8 cellular contexts compared by ENCODE assay signal in genomic region chr6:16481680-16482079, GRCh38.
DNase-seq lines count a peak whose midpoint lies in the region; ATAC-seq lines count a peak whose summit lies in the region.

No MANE protein-coding gene starts in this region.

- peak; percentile 48 for ATAC-seq in GM21723 (IDR thresholded peaks at IDR 0.05; ENCODE audit: unreplicated experiment)
- peak; percentile 85 for ATAC-seq in activated CD4-positive, alpha-beta T cell treated with anti-CD3 and anti-CD28 coated beads for 36 hours
- ATAC-seq in activated naive CD8-positive, alpha-beta T cell treated with anti-CD3 and anti-CD28 coated beads, Interleukin-2, amount 10 ng/mL, durations not matched to agents 7 days and 5 days (ENCODE audit: low read depth), result peak; percentile 81

- no peaks in the 10 kb centered on the region for H3K27me3 Mint-ChIP-seq in activated CD4-positive, alpha-beta T cell treated with anti-CD3 and anti-CD28 coated beads for 36 hours
- no peaks in the 10 kb centered on the region for H3K27me3 Mint-ChIP-seq in activated naive CD8-positive, alpha-beta T cell treated with anti-CD3 and anti-CD28 coated beads, Interleukin-2, amount 10 ng/mL, durations not matched to agents 7 days and 5 days

- H3K4me1 Mint-ChIP-seq in activated CD4-positive, alpha-beta T cell treated with anti-CD3 and anti-CD28 coated beads for 36 hours, result peaks cover 81% of the 10 kb centered on the region
- peaks cover 70% of the 10 kb centered on the region for H3K4me1 Mint-ChIP-seq in activated naive CD8-positive, alpha-beta T cell treated with anti-CD3 and anti-CD28 coated beads, Interleukin-2, amount 10 ng/mL, durations not matched to agents 7 days and 5 days

- intact Hi-C loops in activated CD4-positive, alpha-beta T cell treated with anti-CD3 and anti-CD28 coated beads for 36 hours (cut with DNase I, micrococcal nuclease), result loop anchor here (2.0 to 5.0 kb wide), 5 partner anchors 45 to 281 kb away; no protein-coding TSS in a partner anchor
- intact Hi-C loops in cardiac septum (cut with DNase I), result no loop called here

- POLR2A ChIA-PET in activated CD4-positive, alpha-beta T cell treated with anti-CD3 and anti-CD28 coated beads for 36 hours (lab: Charles Lee), result interaction anchor here (0.5 kb wide), 1 partner anchor 469 kb away, joined by 3 read pairs; no protein-coding TSS in a partner anchor
- POLR2A ChIA-PET in activated naive CD8-positive, alpha-beta T cell treated with anti-CD3 and anti-CD28 coated beads, Interleukin-2, amount 10 ng/mL, durations not matched to agents 7 days and 5 days (lab: Charles Lee), result interaction anchor here (0.6 to 0.7 kb wide), 2 partner anchors 38 to 251 kb away, joined by 3 read pairs; no protein-coding TSS in a partner anchor

- peak; percentile 74 for DNase-seq in activated CD4-positive, alpha-beta T cell treated with anti-CD3 and anti-CD28 coated beads for 36 hours
- DNase-seq in activated naive CD8-positive, alpha-beta T cell treated with anti-CD3 and anti-CD28 coated beads, Interleukin-2, amount 10 ng/mL, durations not matched to agents 7 days and 5 days, result peak; percentile 37
- DNase-seq in stimulated activated CD8-positive, alpha-beta memory T cell treated with anti-CD3 and anti-CD28 coated beads, Interleukin-4, amount 100 ng/mL, for 48 hours, result peak; percentile 58
- DNase-seq in SKM-1 (lab: John Stamatoyannopoulos, UW; ENCODE audit: unreplicated experiment), result no peak
- DNase-seq in OCI-M1 (lab: John Stamatoyannopoulos, UW), result no peak
- DNase-seq in SIG-M5 treated with dmso at 0.1 percent for 504 hours (lab: John Stamatoyannopoulos, UW; ENCODE audit: unreplicated experiment), result no peak
- no peak for DNase-seq in cardiac septum (ENCODE audit: low spot score)

- peaks cover 32% of the 10 kb centered on the region for H3K36me3 Mint-ChIP-seq in activated CD4-positive, alpha-beta T cell treated with anti-CD3 and anti-CD28 coated beads for 36 hours (ENCODE audit: low read depth)
- H3K36me3 Mint-ChIP-seq in activated naive CD8-positive, alpha-beta T cell treated with anti-CD3 and anti-CD28 coated beads, Interleukin-2, amount 10 ng/mL, durations not matched to agents 7 days and 5 days, result peaks cover 40% of the 10 kb centered on the region

- CTCF ChIA-PET in activated CD4-positive, alpha-beta T cell treated with anti-CD3 and anti-CD28 coated beads for 36 hours (lab: Charles Lee), result interaction anchor here (0.8 to 1.6 kb wide), 4 partner anchors 10 to 145 kb away, joined by 3 to 10 read pairs (median 6); no protein-coding TSS in a partner anchor

- peak overlapping the region; percentile 92 for H3K27ac Mint-ChIP-seq in activated CD4-positive, alpha-beta T cell treated with anti-CD3 and anti-CD28 coated beads for 36 hours
- H3K27ac Mint-ChIP-seq in activated naive CD8-positive, alpha-beta T cell treated with anti-CD3 and anti-CD28 coated beads, Interleukin-2, amount 10 ng/mL, durations not matched to agents 7 days and 5 days, result peak overlapping the region; percentile 87

- peak overlapping the region; percentile 10 for H3K4me3 Mint-ChIP-seq in activated CD4-positive, alpha-beta T cell treated with anti-CD3 and anti-CD28 coated beads for 36 hours
- H3K4me3 Mint-ChIP-seq in activated naive CD8-positive, alpha-beta T cell treated with anti-CD3 and anti-CD28 coated beads, Interleukin-2, amount 10 ng/mL, durations not matched to agents 7 days and 5 days, result peak overlapping the region; percentile 57

- peaks cover 2% of the 10 kb centered on the region for H3K9me3 Mint-ChIP-seq in activated CD4-positive, alpha-beta T cell treated with anti-CD3 and anti-CD28 coated beads for 36 hours (ENCODE audit: low read depth)
- peaks cover 2% of the 10 kb centered on the region for H3K9me3 Mint-ChIP-seq in activated naive CD8-positive, alpha-beta T cell treated with anti-CD3 and anti-CD28 coated beads, Interleukin-2, amount 10 ng/mL, durations not matched to agents 7 days and 5 days

Comparison
In these comparisons a context has a peak if more than half of its experiments do, and no peak if none do; other contexts are left out.
1. DNase-seq: peak in activated CD4-positive, alpha-beta T cell treated with anti-CD3 and anti-CD28 coated beads for 36 hours (single experiment), activated naive CD8-positive, alpha-beta T cell treated with anti-CD3 and anti-CD28 coated beads, Interleukin-2, amount 10 ng/mL, durations not matched to agents 7 days and 5 days (single experiment) and stimulated activated CD8-positive, alpha-beta memory T cell treated with anti-CD3 and anti-CD28 coated beads, Interleukin-4, amount 100 ng/mL, for 48 hours (single experiment); none in SKM-1 (single experiment), OCI-M1 (single experiment), SIG-M5 treated with dmso at 0.1 percent for 504 hours (single experiment) and cardiac septum (single experiment).
2. Peak in every context shown above with its lines, with median percentiles within 50 percentile points of each other: ATAC-seq.